ENCODE assay signal across 8 cellular contexts in the genomic region with DNA sequence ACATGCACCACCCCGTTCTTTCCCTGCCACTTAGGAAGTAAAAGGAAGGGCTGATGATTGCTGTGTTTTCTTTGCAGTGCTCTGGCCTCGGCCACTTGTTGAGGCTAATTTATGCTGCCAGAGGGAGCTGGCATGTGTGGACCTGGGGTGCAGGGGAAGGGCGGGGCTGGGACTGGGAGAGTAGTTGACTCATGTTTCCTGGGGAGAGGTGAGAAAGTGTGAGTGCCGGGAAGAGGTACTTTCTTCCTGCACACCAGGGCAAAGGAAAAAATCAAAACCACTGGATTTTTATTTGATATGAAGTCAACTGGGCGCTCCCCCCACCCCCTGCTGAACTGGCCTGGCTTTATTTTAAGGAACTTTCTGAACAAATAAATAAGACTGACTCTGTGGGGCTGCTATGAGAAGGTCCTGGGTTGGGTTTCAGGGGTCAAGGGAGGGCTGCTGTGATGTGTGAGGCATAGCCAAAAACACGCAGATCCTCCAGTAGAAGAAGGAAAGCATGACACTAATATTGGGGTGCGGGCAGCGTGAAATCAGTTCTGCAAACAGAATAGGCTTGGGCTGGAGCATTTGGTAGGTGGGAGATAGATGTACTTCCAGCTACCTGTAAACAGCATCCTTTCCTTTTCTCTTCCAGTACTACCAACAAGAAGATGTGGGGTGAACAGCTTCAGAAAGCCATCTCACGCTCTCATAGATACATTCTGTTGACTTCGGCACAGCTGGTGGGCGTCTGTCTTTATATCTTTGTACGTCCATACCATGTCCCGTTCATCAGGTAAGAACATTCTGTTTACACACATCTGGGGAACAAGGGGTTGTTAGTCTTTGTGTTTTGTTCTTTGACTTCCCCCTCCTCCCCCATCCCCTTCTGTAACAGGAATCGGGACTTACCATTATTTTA.
DNase-seq lines count a peak whose midpoint lies in the region; ATAC-seq and TF ChIP-seq lines count a peak whose summit lies in the region.

No MANE protein-coding gene starts in this region.

- H3K4me3 Mint-ChIP-seq in osteocyte (ENCODE audit: unreplicated experiment) = no peak overlapping the region

- no peaks in the 10 kb centered on the region for H3K27me3 ChIP-seq in dorsolateral prefrontal cortex

- H3K4me1 Mint-ChIP-seq in osteocyte (ENCODE audit: unreplicated experiment) = peaks cover 32% of the 10 kb centered on the region

- H3K4me3 ChIP-seq in dorsolateral prefrontal cortex = no peak overlapping the region

- ATAC-seq in HG02973 (IDR thresholded peaks at IDR 0.05; ENCODE audit: unreplicated experiment) (no peak), HG02763 (IDR thresholded peaks at IDR 0.05; ENCODE audit: unreplicated experiment) (no peak), GM18861 (IDR thresholded peaks at IDR 0.05; ENCODE audit: unreplicated experiment) (no peak)

- H3K9me3 Mint-ChIP-seq in osteocyte (ENCODE audit: unreplicated experiment) = no peaks in the 10 kb centered on the region

- H3K27ac Mint-ChIP-seq in osteocyte (ENCODE audit: unreplicated experiment) = peak overlapping the region; percentile 87

- H3K27me3 Mint-ChIP-seq in osteocyte (ENCODE audit: unreplicated experiment) = no peaks in the 10 kb centered on the region

- intact Hi-C loops in dorsolateral prefrontal cortex (cut with DNase I) = loop anchor here in 1 of 2 donors (10.0 kb wide), 1 partner anchor 754 kb away; no protein-coding TSS in a partner anchor

- H3K36me3 Mint-ChIP-seq in osteocyte (ENCODE audit: unreplicated experiment) = peaks cover 47% of the 10 kb centered on the region

- DNase-seq in DMS79 (lab: John Stamatoyannopoulos, UW) (peak; percentile 73), NCI-H69 (lab: John Stamatoyannopoulos, UW) (peak; percentile 51), dorsolateral prefrontal cortex (peak in 1 of 10 donors; percentile 51), osteocyte (ENCODE audit: extremely low spot score, unreplicated experiment) (no peak), foreskin melanocyte (no peak)

- peak overlapping the region in 56 of 59 donors; percentile 16 to 90 (median 79) for H3K27ac ChIP-seq in dorsolateral prefrontal cortex

- no peak for TF ChIP-seq CTCF in dorsolateral prefrontal cortex (IDR thresholded peaks at IDR 0.05 in 54 of 56, conservative IDR thresholded peaks at IDR 0.05 in 2 of 56; ENCODE audit: low read depth in 1 of 56, partially characterized antibody in 56 of 56)
- no peak for TF ChIP-seq CTCF in osteocyte (IDR thresholded peaks at IDR 0.05)

Comparison
In these comparisons a context has a peak if more than half of its experiments do, and no peak if none do; other contexts are left out.
1. DNase-seq: peak in DMS79 (single experiment) and NCI-H69 (single experiment); none in osteocyte (single experiment) and foreskin melanocyte (single experiment).